In the genomic region with DNA sequence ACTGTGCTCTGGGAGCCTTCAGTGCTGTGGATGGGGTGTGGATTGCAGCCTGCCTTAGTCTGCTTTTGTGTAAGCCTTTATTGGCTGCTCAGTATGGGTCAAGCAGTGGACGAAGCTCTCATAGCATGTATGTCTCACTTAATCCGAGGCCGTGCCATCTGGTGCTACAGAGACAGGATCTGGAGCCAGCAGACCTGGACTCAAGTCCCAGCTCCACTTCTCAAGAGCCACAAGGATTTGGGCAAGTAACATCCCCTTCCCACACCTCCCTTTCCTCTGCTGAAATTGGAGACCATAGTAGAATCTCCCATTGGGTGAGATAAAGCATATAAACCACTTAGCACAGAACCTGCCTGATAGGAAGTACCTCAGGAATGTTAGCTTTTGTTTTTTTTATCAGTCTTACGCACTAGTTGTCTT, we compare ENCODE assay signal across 1 cellular context.
TF ChIP-seq lines count a peak whose summit lies in the region.

No MANE protein-coding gene starts in this region.

TF ChIP-seq in IMR-90, 13 proteins besides CTCF, POLR2A, EP300 and RAD21:
- TF ChIP-seq RFX5 (IDR thresholded peaks at IDR 0.05; ENCODE audit: low read depth, low read length), result no peak
